ENCODE assay signal across 8 cellular contexts in genomic region chr14:88793259-88793625, GRCh38. TPM values are rescaled to one million over a fixed set of nuclear protein-coding genes. Genes with fewer than 3 reads are reported as not detected.
A peak's percentile ranks its signal among the peaks of the same experiment; 100 is the strongest.
DNase-seq lines count a peak whose midpoint lies in the region; ATAC-seq and TF ChIP-seq lines count a peak whose summit lies in the region.

No MANE protein-coding gene starts in this region.

- DNase-seq in H9 (no peak), right cardiac atrium (no peak), NCI-H446 treated with DMSO at 0.1 percent for 48 hours (lab: John Stamatoyannopoulos, UW) (no peak), NCI-H146 treated with DMSO at 0.1 percent for 48 hours (lab: John Stamatoyannopoulos, UW; ENCODE audit: unreplicated experiment) (no peak), AML-193 (lab: John Stamatoyannopoulos, UW) (no peak), NCI-H526 (lab: John Stamatoyannopoulos, UW) (no peak)
- no peak for DNase-seq in activated T-cell treated with anti-CD3 and anti-CD28 coated beads, Interleukin-2, amount 50 U/mL, for 72 hours

- H3K9me3 Mint-ChIP-seq in H9 = no peaks in the 10 kb centered on the region
- no peaks in the 10 kb centered on the region for H3K9me3 Mint-ChIP-seq in activated T-cell treated with anti-CD3 and anti-CD28 coated beads, Interleukin-2, amount 50 U/mL, for 72 hours

- no peak for ATAC-seq in activated T-cell treated with anti-CD3 and anti-CD28 coated beads, Interleukin-2, amount 50 U/mL, for 72 hours (replicated peaks in 1 of 2)
- ATAC-seq in right cardiac atrium = no peak

- intact Hi-C loops in right cardiac atrium (cut with DNase I) = no loop called here

- WGBS in H9 (ENCODE audit: extremely low coverage, insufficient read length, low lambda C conversion rate) = no CpG with 5 or more reads among the region's 13 CpGs
- 58% methylated on average over 13 of the region's 13 CpGs for WGBS in right cardiac atrium

- H3K27ac ChIP-seq in H9 (ENCODE audit: insufficient read length, low read depth, low read length) (no peak overlapping the region), right cardiac atrium (ENCODE audit: low read length) (no peak overlapping the region), skeletal muscle tissue (ENCODE audit: low read depth, low read length) (no peak overlapping the region)

- H3K9me3 ChIP-seq in H9 (ENCODE audit: control insufficient read depth, low read depth, low read length) (no peaks in the 10 kb centered on the region), right cardiac atrium (ENCODE audit: control insufficient read depth, low read length) (no peaks in the 10 kb centered on the region), skeletal muscle tissue (ENCODE audit: control insufficient read depth in 3 of 3, low read length in 3 of 3) (no peaks in the 10 kb centered on the region)

- H3K79me2 ChIP-seq in H9 (ENCODE audit: insufficient read depth, low read length) = no peaks in the 10 kb centered on the region

- peaks cover 4 to 7% of the 10 kb centered on the region in 2 experiments; a peak in 3 of 4 replicates for H3K4me1 Mint-ChIP-seq in H9
- H3K4me1 Mint-ChIP-seq in activated T-cell treated with anti-CD3 and anti-CD28 coated beads, Interleukin-2, amount 50 U/mL, for 72 hours (ENCODE audit: low read depth) = peaks cover 29% of the 10 kb centered on the region

- H2AFZ ChIP-seq in H9 (ENCODE audit: low read length) = peak overlapping the region; percentile 2

- H4K20me1 ChIP-seq in H9 (ENCODE audit: control insufficient read depth, insufficient read depth, insufficient read length) = no peaks in the 10 kb centered on the region

- H3K4me2 ChIP-seq in H9 (ENCODE audit: insufficient read depth, insufficient read length, low read length) = peak overlapping the region; percentile 33

- H3K23ac ChIP-seq in H9 (ENCODE audit: insufficient read length, low read depth, low read length) = no peak overlapping the region

- no peak overlapping the region for H3K4ac ChIP-seq in H9 (ENCODE audit: low read depth, low read length)

- H3K4me3 ChIP-seq in right cardiac atrium (ENCODE audit: low read length) (peak overlapping the region; percentile 54), skeletal muscle tissue (ENCODE audit: low read length in 3 of 3) (peak overlapping the region; percentile 68 to 78 (median 75))

- no peak overlapping the region for H4K5ac ChIP-seq in H9 (ENCODE audit: insufficient read length, low read depth, low read length)

- no peak overlapping the region for H2AK5ac ChIP-seq in H9 (ENCODE audit: insufficient read length, low read length)

- no peaks in the 10 kb centered on the region for H3K4me1 ChIP-seq in H9 (ENCODE audit: insufficient read depth, low read length)
- peaks cover 4% of the 10 kb centered on the region for H3K4me1 ChIP-seq in right cardiac atrium (ENCODE audit: control insufficient read depth, insufficient read depth, low read length)
- H3K4me1 ChIP-seq in skeletal muscle tissue (ENCODE audit: control insufficient read depth in 3 of 3, insufficient read depth in 3 of 3, low read length in 3 of 3) = peaks cover 9 to 13% (median 10%) of the 10 kb centered on the region in 3 donors

- H3K14ac ChIP-seq in H9 (ENCODE audit: insufficient read depth, low read length) = no peak overlapping the region

- H3K27me3 Mint-ChIP-seq in H9 (ENCODE audit: low read depth) = peaks cover 60% of the 10 kb centered on the region
- H3K27me3 Mint-ChIP-seq in activated T-cell treated with anti-CD3 and anti-CD28 coated beads, Interleukin-2, amount 50 U/mL, for 72 hours (ENCODE audit: low read depth) = peaks cover 6% of the 10 kb centered on the region

- H3K36me3 ChIP-seq in skeletal muscle tissue (ENCODE audit: control insufficient read depth in 3 of 3, insufficient read depth in 3 of 3, low read length in 3 of 3) = no peaks in the 10 kb centered on the region

- no peak overlapping the region for H2BK12ac ChIP-seq in H9 (ENCODE audit: insufficient read length, low read depth, low read length)

- H3K27me3 ChIP-seq in H9 (ENCODE audit: insufficient read depth, low read length) (peaks cover 18% of the 10 kb centered on the region; the same call in 1 of the 2 replicates), right cardiac atrium (ENCODE audit: control insufficient read depth, insufficient read depth) (no peaks in the 10 kb centered on the region), skeletal muscle tissue (ENCODE audit: control insufficient read depth in 3 of 3, insufficient read depth in 3 of 3, low read length in 3 of 3) (peaks cover 0 to 4% (median 0%) of the 10 kb centered on the region in 3 donors)

- no peaks in the 10 kb centered on the region for H3K79me1 ChIP-seq in H9 (ENCODE audit: insufficient read depth, low read depth, low read length, poor library complexity, severe bottlenecking)

- H2BK15ac ChIP-seq in H9 (ENCODE audit: low read depth, low read length) = no peak overlapping the region

- H3K4me3 Mint-ChIP-seq in H9 = peak overlapping the region; percentile 67 to 86
- peak overlapping the region; percentile 82 to 85 for H3K4me3 Mint-ChIP-seq in activated T-cell treated with anti-CD3 and anti-CD28 coated beads, Interleukin-2, amount 50 U/mL, for 72 hours

- TF ChIP-seq CTCF in H9 (conservative IDR thresholded peaks at IDR 0.05) = no peak

- no peak overlapping the region for H2BK20ac ChIP-seq in H9 (ENCODE audit: low read depth, low read length, poor library complexity, severe bottlenecking)

- H3K9ac ChIP-seq in H9 (ENCODE audit: extremely low read depth, insufficient read length, low read length) (peak overlapping the region; percentile 28), skeletal muscle tissue (ENCODE audit: low read depth in 1 of 3, low read length in 3 of 3) (peak overlapping the region; percentile 63 to 78 (median 76))

- no peak overlapping the region for H2BK120ac ChIP-seq in H9 (ENCODE audit: low read depth, low read length, poor library complexity, severe bottlenecking)

- no peak overlapping the region for H3T11ph ChIP-seq in H9 (ENCODE audit: low read length)

- H4K91ac ChIP-seq in H9 (ENCODE audit: insufficient read length, low read depth, low read length) = no peak overlapping the region

- no peaks in the 10 kb centered on the region for H3K36me3 Mint-ChIP-seq in H9 (ENCODE audit: insufficient read depth in 1 of 3, low read depth in 3 of 3)
- H3K36me3 Mint-ChIP-seq in activated T-cell treated with anti-CD3 and anti-CD28 coated beads, Interleukin-2, amount 50 U/mL, for 72 hours (ENCODE audit: insufficient read depth in 2 of 2) = peaks cover 1 to 2% of the 10 kb centered on the region in 2 donors

- H4K8ac ChIP-seq in H9 (replicated peaks; ENCODE audit: insufficient read length, low read depth, low read length) = no peak overlapping the region

- H3K18ac ChIP-seq in H9 (ENCODE audit: insufficient read length, low read depth, low read length) = no peak overlapping the region

- peaks cover 11% of the 10 kb centered on the region for H3K23me2 ChIP-seq in H9 (ENCODE audit: insufficient read length, low read depth, low read length, poor library complexity, severe bottlenecking)

- H2BK5ac ChIP-seq in H9 (ENCODE audit: insufficient read length, low read length) = no peak overlapping the region

- no peak overlapping the region for H3K27ac Mint-ChIP-seq in H9
- peak overlapping the region; percentile 81 for H3K27ac Mint-ChIP-seq in activated T-cell treated with anti-CD3 and anti-CD28 coated beads, Interleukin-2, amount 50 U/mL, for 72 hours

- H3K56ac ChIP-seq in H9 (ENCODE audit: insufficient read length, low read depth, low read length) = no peak overlapping the region

RNA-seq across cellular contexts. Expression of gene EML5, which starts 0.5 kb away (rescaled TPM):
- 0.61 and 0.81 TPM in 2 replicates for total RNA-seq in H9 (2021)
- 10 to 100 TPM in 1 of 2 donors, 1 to 10 TPM in 1; 4.9 to 15.3 TPM for total RNA-seq in activated T-cell treated with anti-CD3 and anti-CD28 coated beads, Interleukin-2, amount 50 U/mL, for 72 hours
- under 1 TPM; 0.40 to 0.82 (median 0.51) TPM for total RNA-seq in right cardiac atrium
- 0.14 TPM for polyA plus RNA-seq in right cardiac atrium
- 1.0 TPM for total RNA-seq in skeletal muscle tissue

RNA-seq across cellular contexts. Expression of gene TTC8, which starts 31.2 kb away (rescaled TPM):
- total RNA-seq in H9 (2021) = 9.2 and 10.3 TPM in 2 replicates
- total RNA-seq in activated T-cell treated with anti-CD3 and anti-CD28 coated beads, Interleukin-2, amount 50 U/mL, for 72 hours = 1 to 10 TPM; 2.4 to 4.1 TPM
- total RNA-seq in right cardiac atrium = 10 to 100 TPM in 3 of 4 donors, 1 to 10 TPM in 1; 7.8 to 12.9 (median 11.6) TPM
- 7.4 TPM for polyA plus RNA-seq in right cardiac atrium
- total RNA-seq in skeletal muscle tissue = 12.0 TPM
